Comparison of ENCODE assay signal across 8 cellular contexts in the genomic region with DNA sequence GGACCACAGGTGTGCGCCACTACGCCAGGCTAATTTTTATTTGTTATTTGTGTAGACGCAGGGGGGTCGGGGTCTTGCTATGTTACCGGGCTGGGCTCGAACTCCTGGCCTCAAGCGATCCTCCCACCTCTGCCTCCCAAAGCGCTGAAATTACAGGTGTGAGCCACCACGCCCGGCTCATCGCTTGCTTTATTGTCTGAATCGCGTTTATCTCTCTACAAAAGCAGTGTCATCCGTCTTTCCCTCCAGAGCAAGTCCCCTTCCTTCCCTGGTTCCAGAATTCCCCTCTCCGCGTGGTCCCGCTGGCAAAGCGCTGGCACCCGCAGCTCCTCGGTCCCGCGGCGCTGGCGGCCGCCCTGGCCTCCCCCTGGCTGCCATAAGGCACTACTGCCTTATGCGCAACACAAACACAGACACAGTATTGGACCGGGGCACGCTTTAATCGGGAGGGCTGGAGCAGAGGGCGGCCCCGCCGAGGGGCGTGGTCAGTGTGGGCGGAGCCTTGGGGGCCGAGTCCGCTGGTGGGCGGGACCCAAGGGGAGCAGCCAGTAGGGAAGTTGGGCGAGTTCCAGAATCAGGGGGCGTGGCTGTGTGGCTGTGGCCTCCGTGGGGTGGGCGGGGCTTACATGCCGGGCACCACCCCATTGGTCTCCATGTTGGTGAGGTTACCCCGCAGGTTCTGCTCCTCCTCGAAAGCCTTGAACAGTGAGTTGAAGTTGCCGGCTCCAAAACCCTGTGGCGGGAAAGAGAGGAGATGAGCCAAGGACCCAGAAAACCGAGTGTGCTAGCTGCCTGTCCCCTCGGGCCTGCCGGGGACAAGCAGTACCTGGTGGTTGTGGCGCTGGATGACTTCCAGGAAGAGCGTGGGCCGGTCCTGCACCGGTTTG. TPM values are rescaled to one million over a fixed set of nuclear protein-coding genes. Genes with fewer than 3 reads are reported as not detected.
DNase-seq lines count a peak whose midpoint lies in the region; ATAC-seq, FAIRE-seq and TF ChIP-seq lines count a peak whose summit lies in the region.

No MANE protein-coding gene starts in this region.

- peak overlapping the region; percentile 96 for H3K4me2 ChIP-seq in keratinocyte (ENCODE audit: control insufficient read depth, extremely low read depth, insufficient read depth, low read depth, low read length)

- H3K4me3 ChIP-seq in keratinocyte (ENCODE audit: control insufficient read depth in 2 of 3, extremely low read depth in 1 of 3, insufficient read depth in 2 of 3, low read depth in 1 of 3, low read length in 3 of 3), result peak overlapping the region; percentile 63 to 89 (median 77)

- H3K9ac ChIP-seq in keratinocyte (ENCODE audit: control insufficient read depth, extremely low read depth, insufficient read depth, low read length), result peak overlapping the region; percentile 78

- dilution Hi-C loops in keratinocyte (cut with MboI; ENCODE audit: extremely low pct_ligation_motif_present, low sequenced_read_pairs), result no loop called here

- ATAC-seq in GM18873 (IDR thresholded peaks at IDR 0.05; ENCODE audit: low FRiP score, unreplicated experiment) (peak; percentile 90), HG03139 (IDR thresholded peaks at IDR 0.05; ENCODE audit: unreplicated experiment) (peak; percentile 95)

- TF ChIP-seq CTCF in keratinocyte (optimal IDR thresholded peaks at IDR 0.05 in 1 of 3, IDR thresholded peaks at IDR 0.05 in 1 of 3, conservative IDR thresholded peaks at IDR 0.05 in 1 of 3; ENCODE audit: extremely low read depth in 1 of 3, insufficient read depth in 2 of 3, low read length in 3 of 3), result peak in 2 of 3 experiments; percentile 24 to 49

- H3K4me1 ChIP-seq in keratinocyte (ENCODE audit: control insufficient read depth, extremely low read depth, insufficient read depth, low read length), result peaks cover 5% of the 10 kb centered on the region

- H2AFZ ChIP-seq in keratinocyte (ENCODE audit: control insufficient read depth, low read length), result peak overlapping the region; percentile 99

- H3K9me1 ChIP-seq in keratinocyte (ENCODE audit: control insufficient read depth, extremely low read depth, insufficient read depth, low read length), result no peaks in the 10 kb centered on the region

- H4K20me1 ChIP-seq in keratinocyte (ENCODE audit: control insufficient read depth, extremely low read depth, insufficient read depth, low read length), result no peaks in the 10 kb centered on the region

- H3K27me3 ChIP-seq in keratinocyte (ENCODE audit: control insufficient read depth, extremely low read depth, insufficient read depth, low read length), result no peaks in the 10 kb centered on the region

- H3K9me3 ChIP-seq in keratinocyte (ENCODE audit: control insufficient read depth, low read depth, low read length), result no peaks in the 10 kb centered on the region

- H3K79me2 ChIP-seq in keratinocyte (ENCODE audit: control insufficient read depth, insufficient read depth, low read length), result no peaks in the 10 kb centered on the region

- H3K27ac ChIP-seq in keratinocyte (ENCODE audit: control insufficient read depth, insufficient read depth, low read length), result peak overlapping the region; percentile 41

- no peaks in the 10 kb centered on the region for H3K36me3 ChIP-seq in keratinocyte (ENCODE audit: control insufficient read depth in 2 of 2, extremely low read depth in 1 of 2, insufficient read depth in 2 of 2, low read length in 2 of 2)

- peak; percentile 36 for FAIRE-seq in keratinocyte (lab: Jason Lieb, UNC)

- peak; percentile 100 for DNase-seq in AG08395 (ENCODE audit: low spot score)
- DNase-seq in NCI-H226, result peak; percentile 92
- peak; percentile 96 for DNase-seq in activated CD4-positive, CD25-positive, alpha-beta regulatory T cell treated with anti-CD3 and anti-CD28 coated beads, Interleukin-2, amount 50 U/mL, for 16 hours (ENCODE audit: low read depth, low spot score)
- DNase-seq in cerebellar cortex (ENCODE audit: low spot score), result peak; percentile 96
- peak; percentile 85 for DNase-seq in keratinocyte (ENCODE audit: low read depth, low spot score)
- peak; percentile 100 for DNase-seq in stimulated activated CD4-positive, alpha-beta T cell treated with anti-CD3 and anti-CD28 coated beads, Interleukin-15, amount 100 ng/mL, for 1 hour (ENCODE audit: low read depth in 1 of 2, low spot score in 1 of 2)

RNA-seq across cellular contexts. Expression of a gene that starts 19.3 kb away (rescaled TPM):
- polyA plus RNA-seq in keratinocyte, result not detected in 3 replicates
- not detected for polyA plus RNA-seq in keratinocyte (2011; ENCODE audit: low read depth)
- not detected in 2 replicates for polyA plus RNA-seq in keratinocyte (2011; cell fraction: cytosol; rRNA removed)
- polyA plus RNA-seq in keratinocyte (2011; cell fraction: nucleus; rRNA removed), result not detected in 2 replicates
- not detected in 2 replicates for polyA plus RNA-seq in keratinocyte (2012; ENCODE audit: low replicate concordance)
- polyA minus RNA-seq in keratinocyte, result not detected in 3 replicates
- polyA minus RNA-seq in keratinocyte (2011; cell fraction: cytosol; rRNA and poly(A)+ RNA removed), result not detected
- not detected in 2 replicates for polyA minus RNA-seq in keratinocyte (2011; cell fraction: nucleus; rRNA and poly(A)+ RNA removed)

RNA-seq across cellular contexts. Expression of a gene that starts 35.5 kb away (rescaled TPM):
- polyA plus RNA-seq in keratinocyte, result 0.71 to 1.2 TPM (median 0.72 TPM) in 3 replicates
- 2.3 TPM for polyA plus RNA-seq in keratinocyte (2011; ENCODE audit: low read depth)
- 0.83 and 1.4 TPM in 2 replicates for polyA plus RNA-seq in keratinocyte (2011; cell fraction: cytosol; rRNA removed)
- 7.9 and 9.7 TPM in 2 replicates for polyA plus RNA-seq in keratinocyte (2011; cell fraction: nucleus; rRNA removed)
- polyA plus RNA-seq in keratinocyte (2012; ENCODE audit: low replicate concordance), result 5.2 and 6.0 TPM in 2 replicates
- 1.5 to 8.6 TPM (median 2.4 TPM) in 3 replicates for polyA minus RNA-seq in keratinocyte
- 4.0 TPM for polyA minus RNA-seq in keratinocyte (2011; cell fraction: cytosol; rRNA and poly(A)+ RNA removed)
- polyA minus RNA-seq in keratinocyte (2011; cell fraction: nucleus; rRNA and poly(A)+ RNA removed), result 5.5 and 6.5 TPM in 2 replicates

RNA-seq across cellular contexts. Expression of a gene that starts 45.9 kb away (rescaled TPM):
- polyA plus RNA-seq in keratinocyte, result 2.8 to 4.3 TPM (median 4.1 TPM) in 3 replicates
- polyA plus RNA-seq in keratinocyte (2011; ENCODE audit: low read depth), result 3.3 TPM
- polyA plus RNA-seq in keratinocyte (2011; cell fraction: cytosol; rRNA removed), result 3.1 and 5.3 TPM in 2 replicates
- polyA plus RNA-seq in keratinocyte (2011; cell fraction: nucleus; rRNA removed), result 4.8 and 5.9 TPM in 2 replicates
- 2.5 and 6.1 TPM in 2 replicates for polyA plus RNA-seq in keratinocyte (2012; ENCODE audit: low replicate concordance)
- 7.0 to 7.7 TPM (median 7.7 TPM) in 3 replicates for polyA minus RNA-seq in keratinocyte
- polyA minus RNA-seq in keratinocyte (2011; cell fraction: cytosol; rRNA and poly(A)+ RNA removed), result 11.5 TPM
- 3.7 and 4.3 TPM in 2 replicates for polyA minus RNA-seq in keratinocyte (2011; cell fraction: nucleus; rRNA and poly(A)+ RNA removed)

RNA-seq across cellular contexts. Expression of a gene that starts 49.2 kb away (rescaled TPM):
- 84.8 to 95.4 TPM (median 90.5 TPM) in 3 replicates for polyA plus RNA-seq in keratinocyte
- polyA plus RNA-seq in keratinocyte (2011; ENCODE audit: low read depth), result 56.7 TPM
- polyA plus RNA-seq in keratinocyte (2011; cell fraction: cytosol; rRNA removed), result 48.4 and 89.7 TPM in 2 replicates
- 43.2 and 46.3 TPM in 2 replicates for polyA plus RNA-seq in keratinocyte (2011; cell fraction: nucleus; rRNA removed)
- 56.6 and 118 TPM in 2 replicates for polyA plus RNA-seq in keratinocyte (2012; ENCODE audit: low replicate concordance)
- 26.1 to 49.7 TPM (median 35.2 TPM) in 3 replicates for polyA minus RNA-seq in keratinocyte
- polyA minus RNA-seq in keratinocyte (2011; cell fraction: cytosol; rRNA and poly(A)+ RNA removed), result 85.6 TPM
- 21.6 and 22.6 TPM in 2 replicates for polyA minus RNA-seq in keratinocyte (2011; cell fraction: nucleus; rRNA and poly(A)+ RNA removed)

Comparison
In these comparisons a context has a peak if more than half of its experiments do, and no peak if none do; other contexts are left out.
1. Peak in every context shown above with its lines: DNase-seq, ATAC-seq, H3K4me3 ChIP-seq and H3K27ac ChIP-seq.